In the genomic region with DNA sequence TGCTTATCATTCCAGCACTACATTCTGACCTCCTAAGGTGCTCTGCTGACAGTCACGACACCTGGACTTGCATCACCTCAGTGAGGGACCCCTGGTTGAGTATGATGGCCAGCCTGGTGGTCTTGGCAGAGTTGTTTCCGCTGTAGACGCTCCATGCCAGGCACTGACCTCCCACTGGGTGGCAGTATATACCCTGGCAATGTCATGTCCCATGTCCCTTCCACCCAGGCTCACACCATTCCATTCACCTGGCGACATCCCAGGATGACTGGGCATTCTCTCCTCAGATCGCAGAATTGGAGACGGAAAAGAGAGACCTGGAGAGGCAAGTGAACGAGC, we compare ENCODE assay signal across 8 cellular contexts. TPM values are rescaled to one million over a fixed set of nuclear protein-coding genes. Genes with fewer than 3 reads are reported as not detected.
DNase-seq lines count a peak whose midpoint lies in the region; ATAC-seq, FAIRE-seq and TF ChIP-seq lines count a peak whose summit lies in the region.

No MANE protein-coding gene starts in this region.

- H3K79me2 ChIP-seq in fibroblast of lung (ENCODE audit: control insufficient read depth, insufficient read depth, low read length) = no peaks in the 10 kb centered on the region

- H3K4me3 Mint-ChIP-seq in activated B cell treated with CpG ODN at 0.5 μM for 24 hours = no peak overlapping the region

- H4K20me1 ChIP-seq in fibroblast of lung (ENCODE audit: control insufficient read depth, extremely low read depth, insufficient read depth, low read length) = no peaks in the 10 kb centered on the region

- H3K4me3 ChIP-seq in fibroblast of lung (replicated peaks in 1 of 4; ENCODE audit: control extremely low read depth in 1 of 4, insufficient read depth in 1 of 4, low read depth in 3 of 4, low read length in 4 of 4) = no peak overlapping the region

- H3K27ac ChIP-seq in fibroblast of lung (ENCODE audit: insufficient read depth, low read length) = no peak overlapping the region

- no peak overlapping the region for H3K27ac Mint-ChIP-seq in activated B cell treated with CpG ODN at 0.5 μM for 24 hours

- H3K4me2 ChIP-seq in fibroblast of lung (ENCODE audit: extremely low read depth, insufficient read depth, low read length) = no peak overlapping the region

- H2AFZ ChIP-seq in fibroblast of lung (ENCODE audit: low read length) = no peak overlapping the region

- peaks cover 6% of the 10 kb centered on the region for H3K4me1 ChIP-seq in fibroblast of lung (ENCODE audit: control insufficient read depth, extremely low read depth, insufficient read depth, low read length)

- peak; percentile 34 for ATAC-seq in activated B cell treated with CpG ODN at 0.5 μM for 24 hours (ENCODE audit: low read depth)
- no peak for ATAC-seq in HG02798 (IDR thresholded peaks at IDR 0.05; ENCODE audit: poor library complexity, unreplicated experiment)
- no peak for ATAC-seq in GM21717 (IDR thresholded peaks at IDR 0.05; ENCODE audit: unreplicated experiment)

- no peak overlapping the region for H3K9ac ChIP-seq in fibroblast of lung (ENCODE audit: insufficient read depth, low read length)

- no peaks in the 10 kb centered on the region for H3K4me1 Mint-ChIP-seq in activated B cell treated with CpG ODN at 0.5 μM for 24 hours

- H3K36me3 Mint-ChIP-seq in activated B cell treated with CpG ODN at 0.5 μM for 24 hours (ENCODE audit: low read depth) = peaks cover 36% of the 10 kb centered on the region

- H3K36me3 ChIP-seq in fibroblast of lung (ENCODE audit: control insufficient read depth, insufficient read depth, low read length) = peaks cover 5% of the 10 kb centered on the region

- TF ChIP-seq CTCF in activated B cell treated with CpG ODN at 0.5 μM for 24 hours (IDR thresholded peaks at IDR 0.05) (no peak), fibroblast of lung (conservative IDR thresholded peaks at IDR 0.05 in 1 of 2, IDR thresholded peaks at IDR 0.05 in 1 of 2; ENCODE audit: low read depth in 1 of 2, low read length in 2 of 2) (peak; percentile 31 to 51)

- intact Hi-C loops in activated B cell treated with CpG ODN at 0.5 μM for 24 hours (cut with micrococcal nuclease) = loop anchor here (1.0 kb wide), 2 partner anchors 121 to 299 kb away; no protein-coding TSS in a partner anchor

- peak; percentile 88 for FAIRE-seq in HTR-8/SVneo (lab: Jason Lieb, UNC)

- POLR2A ChIA-PET in activated B cell treated with CpG ODN at 0.5 μM for 24 hours (lab: Charles Lee) = no interaction called here

- DNase-seq in D341Med (ENCODE audit: low spot score) = peak; percentile 63
- DNase-seq in HTR-8/SVneo (ENCODE audit: insufficient read length, low spot score) = peak; percentile 66
- DNase-seq in activated B cell treated with CpG ODN at 0.5 μM for 24 hours = no peak
- peak; percentile 21 to 31 for DNase-seq in fibroblast of lung (ENCODE audit: low read depth in 2 of 2)
- DNase-seq in stimulated activated CD4-positive, alpha-beta T cell treated with anti-CD3 and anti-CD28 coated beads, TNF-alpha, amount 100 ng/mL, for 24 hours (ENCODE audit: low read depth in 3 of 3) = peak in 2 of 3 experiments; percentile 8 to 29
- no peak for DNase-seq in activated CD4-positive, CD25-positive, alpha-beta regulatory T cell treated with anti-CD3 and anti-CD28 coated beads, Interleukin-2, amount 50 U/mL, for 72 hours

- no peaks in the 10 kb centered on the region for H3K9me3 Mint-ChIP-seq in activated B cell treated with CpG ODN at 0.5 μM for 24 hours

- no peaks in the 10 kb centered on the region for H3K27me3 ChIP-seq in fibroblast of lung (ENCODE audit: control insufficient read depth, insufficient read depth, low read length)

- CTCF ChIA-PET in activated B cell treated with CpG ODN at 0.5 μM for 24 hours (lab: Charles Lee) = interaction anchor here (1.0 kb wide), 1 partner anchor 120 kb away, joined by 3 read pairs; no protein-coding TSS in a partner anchor

- H3K27me3 Mint-ChIP-seq in activated B cell treated with CpG ODN at 0.5 μM for 24 hours = peaks cover 4% of the 10 kb centered on the region

- no peaks in the 10 kb centered on the region for H3K9me3 ChIP-seq in fibroblast of lung (ENCODE audit: control insufficient read depth, insufficient read depth, low read depth, low read length)

RNA-seq across cellular contexts. Expression of gene DNALI1, which starts 5.0 kb away (rescaled TPM):
- total RNA-seq in activated B cell treated with CpG ODN at 0.5 μM for 24 hours = not detected in 2 replicates
- 3.6 and 5.0 TPM in 2 replicates for total RNA-seq in fibroblast of lung
- 8.3 and 13.4 TPM in 2 replicates for polyA plus RNA-seq in fibroblast of lung
- polyA plus RNA-seq in fibroblast of lung (2012) = 20.5 and 23.2 TPM in 2 replicates
- polyA minus RNA-seq in fibroblast of lung (ENCODE audit: low replicate concordance) = 5.5 and 18.9 TPM in 2 replicates

RNA-seq across cellular contexts. Expression of gene SNIP1, which starts 7.7 kb away (rescaled TPM):
- total RNA-seq in activated B cell treated with CpG ODN at 0.5 μM for 24 hours = 34.7 and 35.7 TPM in 2 replicates
- total RNA-seq in fibroblast of lung = 10.9 and 11.3 TPM in 2 replicates
- 8.0 and 8.2 TPM in 2 replicates for polyA plus RNA-seq in fibroblast of lung
- 7.1 and 9.5 TPM in 2 replicates for polyA plus RNA-seq in fibroblast of lung (2012)
- 3.5 and 4.5 TPM in 2 replicates for polyA minus RNA-seq in fibroblast of lung (ENCODE audit: low replicate concordance)

RNA-seq across cellular contexts. Expression of gene GNL2, which starts 34.0 kb away (rescaled TPM):
- total RNA-seq in activated B cell treated with CpG ODN at 0.5 μM for 24 hours (68.0 and 71.4 TPM in 2 replicates), fibroblast of lung (56.0 and 73.3 TPM in 2 replicates)
- polyA plus RNA-seq in fibroblast of lung = 50.0 and 58.7 TPM in 2 replicates
- polyA plus RNA-seq in fibroblast of lung (2012) = 79.3 and 101 TPM in 2 replicates
- polyA minus RNA-seq in fibroblast of lung (ENCODE audit: low replicate concordance) = 11.9 and 22.6 TPM in 2 replicates

RNA-seq across cellular contexts. Expression of gene MEAF6, which starts 47.2 kb away (rescaled TPM):
- total RNA-seq in activated B cell treated with CpG ODN at 0.5 μM for 24 hours (59.9 and 66.5 TPM in 2 replicates), fibroblast of lung (47.5 and 56.0 TPM in 2 replicates)
- polyA plus RNA-seq in fibroblast of lung = 49.4 and 76.4 TPM in 2 replicates
- 41.8 and 54.4 TPM in 2 replicates for polyA plus RNA-seq in fibroblast of lung (2012)
- 7.5 and 8.1 TPM in 2 replicates for polyA minus RNA-seq in fibroblast of lung (ENCODE audit: low replicate concordance)

Comparison
In these comparisons a context has a peak if more than half of its experiments do, and no peak if none do; other contexts are left out.
1. DNase-seq: peak in D341Med (single experiment), HTR-8/SVneo (single experiment), fibroblast of lung (2 of 2) and stimulated activated CD4-positive, alpha-beta T cell treated with anti-CD3 and anti-CD28 coated beads, TNF-alpha, amount 100 ng/mL, for 24 hours (2 of 3); none in activated B cell treated with CpG ODN at 0.5 μM for 24 hours (single experiment) and activated CD4-positive, CD25-positive, alpha-beta regulatory T cell treated with anti-CD3 and anti-CD28 coated beads, Interleukin-2, amount 50 U/mL, for 72 hours (single experiment).